1 cellular context compared by ENCODE assay signal in genomic region chr16:70665113-70665694, GRCh38.
TF ChIP-seq lines count a peak whose summit lies in the region.

No MANE protein-coding gene starts in this region.

TF ChIP-seq in H1, 55 proteins besides CTCF, POLR2A, EP300 and RAD21 (continued from another document):
- TF ChIP-seq USF2 (IDR thresholded peaks at IDR 0.05; ENCODE audit: low read length) (no peak), CEBPB (IDR thresholded peaks at IDR 0.05; ENCODE audit: low read depth, low read length) (no peak), POLR2AphosphoS5 (IDR thresholded peaks at IDR 0.05; ENCODE audit: low read depth, low read length) (no peak), HDAC6 (IDR thresholded peaks at IDR 0.05; ENCODE audit: low read depth, low read length) (no peak), RNF2 (IDR thresholded peaks at IDR 0.05; ENCODE audit: borderline replicate concordance, low read depth, low read length, missing control alignments, poor library complexity, severe bottlenecking) (no peak), E2F6 (IDR thresholded peaks at IDR 0.05) (no peak), ATF2 (IDR thresholded peaks at IDR 0.05; ENCODE audit: low read length) (no peak), SP1 (IDR thresholded peaks at IDR 0.05; ENCODE audit: low read depth, low read length) (no peak), ATF3 (IDR thresholded peaks at IDR 0.05; ENCODE audit: insufficient read depth, low read depth, low read length) (no peak), SP4 (IDR thresholded peaks at IDR 0.05; ENCODE audit: low read length) (no peak)
